8 cellular contexts compared by ENCODE assay signal in the genomic region with DNA sequence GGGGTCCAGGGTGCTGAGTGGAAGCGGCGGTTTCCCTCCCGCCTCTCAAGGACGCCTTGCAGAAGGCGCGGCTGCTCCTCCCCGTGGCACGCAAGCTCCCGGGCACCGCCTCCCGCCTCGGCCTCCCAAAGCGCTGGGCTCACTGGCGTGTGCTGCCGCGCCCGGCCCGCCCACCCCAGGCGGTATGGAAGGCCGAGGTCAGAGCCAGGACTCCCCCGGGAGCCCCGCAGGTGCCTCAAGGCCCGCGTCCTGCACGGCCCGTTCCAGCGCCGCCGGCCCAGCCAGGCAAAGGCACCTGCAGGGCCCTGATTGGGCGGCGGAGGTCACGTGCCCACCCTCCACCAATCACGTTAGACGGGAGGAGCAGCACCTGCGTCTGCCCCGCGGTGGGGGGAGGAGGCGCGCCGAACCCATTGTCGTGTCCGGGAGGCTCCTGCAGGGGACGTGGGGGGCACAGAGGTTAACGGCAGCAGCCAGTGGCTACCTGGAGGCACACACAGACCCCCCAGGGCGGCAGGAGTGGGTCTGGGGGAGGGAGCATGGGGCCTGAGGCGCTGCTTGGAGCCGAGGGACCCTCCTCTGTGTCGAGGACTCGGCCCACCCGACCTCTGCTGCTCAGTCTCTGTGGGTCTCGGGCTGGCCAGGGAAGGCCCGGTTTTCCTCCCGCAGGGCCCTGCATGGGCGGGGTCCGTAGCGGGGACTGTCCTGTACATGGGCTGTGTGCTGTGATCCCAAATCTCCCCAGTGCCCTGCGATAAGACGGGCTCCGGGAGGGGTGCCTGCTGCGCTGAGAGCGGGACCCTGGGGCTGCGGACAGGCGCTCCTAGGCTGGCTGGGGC. TPM values are rescaled to one million over a fixed set of nuclear protein-coding genes. Genes with fewer than 3 reads are reported as not detected.
DNase-seq lines count a peak whose midpoint lies in the region; ATAC-seq and TF ChIP-seq lines count a peak whose summit lies in the region.

No MANE protein-coding gene starts in this region.

- TF ChIP-seq CTCF in GM12872 (IDR thresholded peaks at IDR 0.05; ENCODE audit: insufficient read depth, low read depth, low read length), result peak; percentile 49
- peak in 5 of 6 experiments; percentile 12 to 46 (median 30) for TF ChIP-seq CTCF in adrenal gland (IDR thresholded peaks at IDR 0.05)
- peak; percentile 9 for TF ChIP-seq CTCF in upper lobe of right lung (IDR thresholded peaks at IDR 0.05)

- H3K27ac ChIP-seq in adrenal gland (peak overlapping the region; percentile 4 to 93 (median 83)), upper lobe of right lung (peak overlapping the region; percentile 89)

- intact Hi-C loops in adrenal gland (cut with DNase I) (loop anchor here (5.0 to 10.0 kb wide), 4 partner anchors 65 to 105 kb away; partner anchors contain the start of genes ABCA2 (in 1 of the 2), AJM1 (in 1 of the 2), MAMDC4 (in 1 of the 2) and PHPT1 (in 1 of the 2)), left cardiac atrium (cut with DNase I) (loop anchor here (2.0 to 10.0 kb wide), 3 partner anchors 45 to 85 kb away; partner anchors contain the start of genes CLIC3 (in 1 of the 2), FUT7 (in 1 of the 2) and PAXX (in 1 of the 2)), posterior vena cava (cut with DNase I) (no loop called here), upper lobe of right lung (cut with DNase I) (loop anchor here (10.0 kb wide), 1 partner anchor 85 kb away; the partner anchor contains the start of gene FUT7)

- DNase-seq in NCI-H1105 (lab: John Stamatoyannopoulos, UW), result peak; percentile 94
- peak; percentile 73 to 90 for DNase-seq in SW 1271 (lab: John Stamatoyannopoulos, UW)
- peak; percentile 97 to 99 (median 97) for DNase-seq in adrenal gland
- DNase-seq in left cardiac atrium, result peak; percentile 96
- peak; percentile 97 for DNase-seq in posterior vena cava (ENCODE audit: low spot score)
- peak; percentile 99 for DNase-seq in upper lobe of right lung

- H3K4me1 ChIP-seq in adrenal gland (replicated peaks in 1 of 2) (peaks cover 14 to 28% of the 10 kb centered on the region in 2 donors), upper lobe of right lung (peaks cover 20% of the 10 kb centered on the region)

- peak; percentile 71 to 78 for TF ChIP-seq POLR2A in adrenal gland (IDR thresholded peaks at IDR 0.05)

- 2 to 25% (median 3%) methylated on average over 6 to 63 of the region's 63 CpGs for WGBS in adrenal gland, 4 donors

- no peaks in the 10 kb centered on the region for H3K9me3 ChIP-seq in adrenal gland (replicated peaks in 1 of 3)
- H3K9me3 ChIP-seq in upper lobe of right lung, result no peaks in the 10 kb centered on the region

- ATAC-seq in HG02642 (IDR thresholded peaks at IDR 0.05; ENCODE audit: poor library complexity, unreplicated experiment) (peak; percentile 84), left cardiac atrium (peak; percentile 89), upper lobe of right lung (peak; percentile 92)

- no peaks in the 10 kb centered on the region for H3K36me3 ChIP-seq in adrenal gland (replicated peaks in 1 of 2)
- no peaks in the 10 kb centered on the region for H3K36me3 ChIP-seq in upper lobe of right lung

- H3K27me3 ChIP-seq in adrenal gland (no peaks in the 10 kb centered on the region), upper lobe of right lung (no peaks in the 10 kb centered on the region)

- peak overlapping the region in 2 of 4 donors; percentile 59 to 82 for H3K4me3 ChIP-seq in adrenal gland
- H3K4me3 ChIP-seq in upper lobe of right lung, result peak overlapping the region; percentile 81

RNA-seq across cellular contexts. Expression of gene LCN12, which starts 2.0 kb away (rescaled TPM):
- 10 to 100 TPM in 1 of 8 donors, 1 to 10 TPM in 6, not detected in 1; 1.7 to 16.6 (median 3.5) TPM for total RNA-seq in adrenal gland
- 10 to 100 TPM in 2 of 3 donors, under 1 TPM in 1; 0.75 to 31.8 (median 25.7) TPM for polyA plus RNA-seq in adrenal gland
- 10 to 100 TPM in 1 of 2 donors, 1 to 10 TPM in 1; 7.0 to 11.9 TPM for total RNA-seq in left cardiac atrium
- under 1 TPM; 0.62 to 0.88 TPM for total RNA-seq in posterior vena cava
- total RNA-seq in upper lobe of right lung, result 2.6 TPM

RNA-seq across cellular contexts. Expression of gene C8G, which starts 5.0 kb away (rescaled TPM):
- total RNA-seq in adrenal gland (1 to 10 TPM in 1 of 8 donors, under 1 TPM in 1, not detected in 6; 0.68 to 5.5 TPM), left cardiac atrium (1 to 10 TPM in 1 of 2 donors, under 1 TPM in 1; 0.88 to 3.5 TPM), posterior vena cava (1 to 10 TPM; 1.4 TPM), upper lobe of right lung (1.1 TPM)
- polyA plus RNA-seq in adrenal gland, result 1 to 10 TPM; 1.1 to 4.3 (median 3.3) TPM

RNA-seq across cellular contexts. Expression of gene FBXW5, which starts 5.5 kb away (rescaled TPM):
- total RNA-seq in adrenal gland (100 to 1,000 TPM in 7 of 8 donors, 10 to 100 TPM in 1; 91.6 to 257 (median 205) TPM), left cardiac atrium (100 to 1,000 TPM in 1 of 2 donors, 10 to 100 TPM in 1; 98.4 to 130 TPM), posterior vena cava (100 to 1,000 TPM in 1 of 2 donors, 10 to 100 TPM in 1; 95.0 to 100 TPM), upper lobe of right lung (91.2 TPM)
- polyA plus RNA-seq in adrenal gland, result 100 to 1,000 TPM in 2 of 3 donors, 10 to 100 TPM in 1; 19.2 to 153 (median 125) TPM

RNA-seq across cellular contexts. Expression of gene PTGDS, which starts 27.3 kb away (rescaled TPM):
- total RNA-seq in adrenal gland (100 to 1,000 TPM in 6 of 8 donors, 10 to 100 TPM in 2; 42.0 to 607 (median 219) TPM), left cardiac atrium (1,000 to 10,000 TPM; 3,329 to 4,014 TPM), posterior vena cava (100 to 1,000 TPM; 475 to 547 TPM), upper lobe of right lung (477 TPM)
- polyA plus RNA-seq in adrenal gland, result 100 to 1,000 TPM in 2 of 3 donors, 10 to 100 TPM in 1; 23.8 to 812 (median 672) TPM

RNA-seq across cellular contexts. Expression of gene LCNL1, which starts 32.8 kb away (rescaled TPM):
- total RNA-seq in adrenal gland (1 to 10 TPM in 3 of 8 donors, under 1 TPM in 3, not detected in 2; 0.19 to 2.8 (median 0.78) TPM), left cardiac atrium (1 to 10 TPM; 6.4 to 9.6 TPM), posterior vena cava (1 to 10 TPM; 2.0 to 2.4 TPM), upper lobe of right lung (5.1 TPM)
- 10 to 100 TPM in 1 of 3 donors, 1 to 10 TPM in 1, under 1 TPM in 1; 0.26 to 10.5 (median 8.2) TPM for polyA plus RNA-seq in adrenal gland

Comparison
In these comparisons a context has a peak if more than half of its experiments do, and no peak if none do; other contexts are left out.
1. intact Hi-C loops: an anchor here in adrenal gland (5.0 to 10.0 kb wide), left cardiac atrium (2.0 to 10.0 kb wide) and upper lobe of right lung (10.0 kb wide); none called in posterior vena cava.